1 cellular context compared by ENCODE assay signal in genomic region chr6:15250440-15251168, GRCh38.
TF ChIP-seq lines count a peak whose summit lies in the region.

No MANE protein-coding gene starts in this region.

TF ChIP-seq in SK-N-SH treated with all-trans-retinoic acid at 6 μM for 48 hours, 23 proteins besides CTCF, POLR2A, EP300 and RAD21 (continued from another document):
- TF ChIP-seq PATZ1 (CRISPR knock-in tag; IDR thresholded peaks at IDR 0.05; ENCODE audit: borderline replicate concordance) (no peak), TSHZ2 (CRISPR knock-in tag; IDR thresholded peaks at IDR 0.05) (no peak), ZNF70 (CRISPR knock-in tag; IDR thresholded peaks at IDR 0.05) (no peak), RARB (CRISPR knock-in tag; IDR thresholded peaks at IDR 0.05) (no peak), POU6F1 (CRISPR knock-in tag; IDR thresholded peaks at IDR 0.05; ENCODE audit: borderline replicate concordance, low read depth) (no peak), ZC3H10 (CRISPR knock-in tag; IDR thresholded peaks at IDR 0.05) (no peak), SNAI2 (CRISPR knock-in tag; IDR thresholded peaks at IDR 0.05) (no peak)
